ENCODE assay signal across 3 cellular contexts in genomic region chr5:82022499-82022898, GRCh38.
"Had no signal": no experiment of that assay in that cellular context is flagged by ENCODE, and none has a peak within 500 bp of the region (broad histone marks: within the 10 kb centered on the region; RNA-seq: fewer than 3 reads in every experiment).

No MANE protein-coding gene starts in this region.

- H3K4me3 ChIP-seq: GM12878 had no signal

- DNase-seq: GDM1, GF-D8 had no signal
